ENCODE assay signal across 8 cellular contexts in the genomic region with DNA sequence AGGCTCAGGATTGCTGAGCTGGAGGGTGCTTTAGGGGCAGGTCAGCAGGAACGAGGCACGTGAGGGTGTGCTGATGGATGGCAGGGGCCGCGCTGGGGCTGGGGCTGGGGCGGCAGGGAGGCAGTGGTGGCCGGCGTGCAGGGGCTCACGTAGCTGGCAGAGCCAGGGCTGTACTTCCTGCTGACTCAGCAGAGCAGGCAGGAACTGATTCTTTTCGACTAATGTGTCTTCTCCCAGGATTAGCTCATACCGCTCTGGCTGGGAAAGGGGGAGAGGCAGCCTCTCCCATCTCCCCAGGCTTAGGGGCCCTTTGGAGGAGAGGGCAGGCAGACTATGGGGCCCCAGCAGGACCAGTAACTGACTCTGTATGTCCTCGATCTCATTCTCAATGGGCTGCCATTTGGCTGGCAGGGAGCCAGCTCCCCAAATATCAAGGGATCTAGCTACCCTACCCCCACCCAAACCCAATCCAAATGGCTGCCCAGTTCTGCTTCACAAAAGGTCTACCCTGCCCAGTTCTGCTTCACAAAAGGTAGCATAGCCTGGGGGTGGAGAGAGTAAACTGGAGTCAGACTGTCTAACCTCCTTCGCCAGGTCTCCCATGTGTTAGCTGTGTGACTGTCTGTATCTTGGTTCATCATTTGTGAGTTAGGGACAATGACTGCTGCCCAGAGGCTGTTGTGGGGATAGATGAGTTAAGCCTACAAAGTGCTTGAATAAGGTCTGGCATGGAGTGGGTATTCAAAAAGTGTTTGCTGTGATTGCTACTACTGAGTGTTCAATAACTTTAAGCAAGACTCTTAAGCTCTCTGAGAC.
DNase-seq lines count a peak whose midpoint lies in the region; ATAC-seq and TF ChIP-seq lines count a peak whose summit lies in the region.

No MANE protein-coding gene starts in this region.

- TF ChIP-seq CTCF in mammary epithelial cell (conservative IDR thresholded peaks at IDR 0.05 in 1 of 2, IDR thresholded peaks at IDR 0.05 in 1 of 2; ENCODE audit: extremely low read depth in 1 of 2, insufficient read depth in 1 of 2, low read depth in 1 of 2, low read length in 2 of 2) = no peak
- no peak for TF ChIP-seq CTCF in stomach (IDR thresholded peaks at IDR 0.05)
- no peak for TF ChIP-seq CTCF in esophagus muscularis mucosa (IDR thresholded peaks at IDR 0.05)

- peak overlapping the region; percentile 23 for H3K4me3 Mint-ChIP-seq in natural killer cell treated with Interleukin-12 subunit alpha and Interleukin-12 subunit beta and Interleukin-15 and Interleukin-18, amount 100 ng/mL, for 72 hours

- TF ChIP-seq EP300 in stomach (IDR thresholded peaks at IDR 0.05) = no peak
- TF ChIP-seq EP300 in esophagus muscularis mucosa (IDR thresholded peaks at IDR 0.05) = no peak

- peak overlapping the region; percentile 20 for H3K4me2 ChIP-seq in mammary epithelial cell (ENCODE audit: insufficient read depth, low read depth, low read length)

- peaks cover 6% of the 10 kb centered on the region for H3K9me3 Mint-ChIP-seq in natural killer cell treated with Interleukin-12 subunit alpha and Interleukin-12 subunit beta and Interleukin-15 and Interleukin-18, amount 100 ng/mL, for 72 hours

- no peaks in the 10 kb centered on the region for H3K79me2 ChIP-seq in mammary epithelial cell (ENCODE audit: insufficient read depth, low read length)

- in situ Hi-C loops in mammary epithelial cell (cut with MboI; ENCODE audit: low sequenced_read_pairs in 2 of 2) = no loop called here

- BruUV-seq in mammary epithelial cell (replicated peaks; lab: Mats Ljungman, UMichigan) = TSS peak; percentile 60

- intact Hi-C loops in mammary epithelial cell (cut with micrococcal nuclease) (loop anchor here (5.0 kb wide), 1 partner anchor 101 kb away; a partner anchor contains a TSS), stomach (cut with DNase I; ENCODE audit: low total_unique reads) (no loop called here), esophagus muscularis mucosa (cut with DNase I) (no loop called here)

- H3K36me3 ChIP-seq in mammary epithelial cell (ENCODE audit: insufficient read depth, low read length) (no peaks in the 10 kb centered on the region), stomach (no peaks in the 10 kb centered on the region), esophagus muscularis mucosa (no peaks in the 10 kb centered on the region)

- dilution Hi-C loops in mammary epithelial cell (cut with HindIII; ENCODE audit: low sequenced_read_pairs) = loop anchor here (5.0 kb wide), 3 partner anchors 56 to 131 kb away; no protein-coding TSS in a partner anchor

- peak; percentile 54 to 69 for ATAC-seq in natural killer cell treated with Interleukin-12 subunit alpha and Interleukin-12 subunit beta and Interleukin-15 and Interleukin-18, amount 100 ng/mL, for 72 hours
- no peak for ATAC-seq in HG03039 (IDR thresholded peaks at IDR 0.05; ENCODE audit: unreplicated experiment)
- ATAC-seq in HG03280 (IDR thresholded peaks at IDR 0.05; ENCODE audit: unreplicated experiment) = no peak

- H3K9me3 ChIP-seq in mammary epithelial cell (replicated peaks; ENCODE audit: insufficient read depth, low read length) (no peaks in the 10 kb centered on the region), stomach (no peaks in the 10 kb centered on the region), esophagus muscularis mucosa (no peaks in the 10 kb centered on the region)

- WGBS in mammary epithelial cell (ENCODE audit: low coverage, missing lambda C conversion rate) = 35% methylated on average over 4 of the region's 12 CpGs
- WGBS in stomach, 5 donors = 15 to 30% (median 23%) methylated on average over 7 to 12 of the region's 12 CpGs
- 27% methylated on average over 11 of the region's 12 CpGs for WGBS in esophagus muscularis mucosa

- peaks cover 17 to 18% of the 10 kb centered on the region in 2 donors for H3K27me3 Mint-ChIP-seq in natural killer cell treated with Interleukin-12 subunit alpha and Interleukin-12 subunit beta and Interleukin-15 and Interleukin-18, amount 100 ng/mL, for 72 hours

- TF ChIP-seq POLR2A in stomach (IDR thresholded peaks at IDR 0.05) (no peak), esophagus muscularis mucosa (IDR thresholded peaks at IDR 0.05; ENCODE audit: low read depth) (no peak)

- peak overlapping the region; percentile 32 to 60 for H3K27ac Mint-ChIP-seq in natural killer cell treated with Interleukin-12 subunit alpha and Interleukin-12 subunit beta and Interleukin-15 and Interleukin-18, amount 100 ng/mL, for 72 hours

- H2AFZ ChIP-seq in mammary epithelial cell (ENCODE audit: low read depth, low read length) = peak overlapping the region; percentile 83

- H3K27ac ChIP-seq in mammary epithelial cell (ENCODE audit: insufficient read depth, low read depth, low read length) (no peak overlapping the region), stomach (peak overlapping the region in 1 of 5 donors; percentile 38), esophagus muscularis mucosa (replicated peaks in 1 of 4) (no peak overlapping the region)

- DNase-seq in GM03348 (ENCODE audit: low spot score) (peak; percentile 56), NCI-H2227 (lab: John Stamatoyannopoulos, UW; ENCODE audit: unreplicated experiment) (peak; percentile 47), mammary epithelial cell (peak; percentile 54), stomach (no peak), esophagus muscularis mucosa (ENCODE audit: extremely low spot score) (no peak)
- peak; percentile 71 for DNase-seq in natural killer cell treated with Interleukin-12 subunit alpha and Interleukin-12 subunit beta and Interleukin-15 and Interleukin-18, amount 100 ng/mL, for 72 hours (ENCODE audit: low spot score)

- no peak overlapping the region for H3K9ac ChIP-seq in mammary epithelial cell (ENCODE audit: insufficient read depth, low read length)

- H3K27me3 ChIP-seq in mammary epithelial cell (ENCODE audit: insufficient read depth, low read length) = no peaks in the 10 kb centered on the region
- peaks cover 0 to 12% (median 0%) of the 10 kb centered on the region in 3 donors for H3K27me3 ChIP-seq in stomach
- H3K27me3 ChIP-seq in esophagus muscularis mucosa = peaks cover 0 to 20% (median 0%) of the 10 kb centered on the region in 4 donors

- peaks cover 6% of the 10 kb centered on the region for H3K36me3 Mint-ChIP-seq in natural killer cell treated with Interleukin-12 subunit alpha and Interleukin-12 subunit beta and Interleukin-15 and Interleukin-18, amount 100 ng/mL, for 72 hours

- CTCF ChIA-PET in mammary epithelial cell (lab: Charles Lee; ENCODE audit: low non-redundant PET) = interaction anchor here (0.6 kb wide), 1 partner anchor 15 kb away, joined by 3 read pairs; no protein-coding TSS in a partner anchor

- peaks cover 33 to 38% of the 10 kb centered on the region in 2 donors for H3K4me1 Mint-ChIP-seq in natural killer cell treated with Interleukin-12 subunit alpha and Interleukin-12 subunit beta and Interleukin-15 and Interleukin-18, amount 100 ng/mL, for 72 hours (ENCODE audit: low read depth in 2 of 2)

- H4K20me1 ChIP-seq in mammary epithelial cell (ENCODE audit: insufficient read depth, low read length) = no peaks in the 10 kb centered on the region

- H3K4me1 ChIP-seq in mammary epithelial cell (ENCODE audit: insufficient read depth, low read length) (peaks cover 13% of the 10 kb centered on the region), stomach (peaks cover 0 to 9% (median 4%) of the 10 kb centered on the region in 4 donors), esophagus muscularis mucosa (peaks cover 2 to 15% (median 8%) of the 10 kb centered on the region in 4 donors)

- H3K4me3 ChIP-seq in mammary epithelial cell (replicated peaks in 1 of 3; ENCODE audit: insufficient read depth in 1 of 3, low read depth in 2 of 3, low read length in 3 of 3) = no peak overlapping the region
- no peak overlapping the region for H3K4me3 ChIP-seq in stomach
- no peak overlapping the region for H3K4me3 ChIP-seq in esophagus muscularis mucosa

Comparison
In these comparisons a context has a peak if more than half of its experiments do, and no peak if none do; other contexts are left out.
1. DNase-seq: peak in GM03348 (single experiment), NCI-H2227 (single experiment), mammary epithelial cell (single experiment) and natural killer cell treated with Interleukin-12 subunit alpha and Interleukin-12 subunit beta and Interleukin-15 and Interleukin-18, amount 100 ng/mL, for 72 hours (single experiment); none in stomach (single experiment) and esophagus muscularis mucosa (single experiment).
2. ATAC-seq: peak in natural killer cell treated with Interleukin-12 subunit alpha and Interleukin-12 subunit beta and Interleukin-15 and Interleukin-18, amount 100 ng/mL, for 72 hours (2 of 2); none in HG03039 (single experiment) and HG03280 (single experiment).